13 cellular contexts compared by ENCODE assay signal in genomic region chr9:127541865-127542264, GRCh38.
DNase-seq lines count a peak whose midpoint lies in the region; ATAC-seq and TF ChIP-seq lines count a peak whose summit lies in the region.
"Had no signal": no experiment of that assay in that cellular context is flagged by ENCODE, and none has a peak within 500 bp of the region (broad histone marks: within the 10 kb centered on the region; RNA-seq: fewer than 3 reads in every experiment).

No MANE protein-coding gene starts in this region.

- H2BK20ac ChIP-seq in IMR-90 (ENCODE audit: low read depth, low read length): no peak overlapping the region

- intact Hi-C loops in IMR-90 (cut with micrococcal nuclease) (no loop called here), thyroid gland (cut with DNase I) (no loop called here)
- intact Hi-C loops in dendritic cell treated with granulocyte-macrophage colony-stimulating factor and Interleukin-4, amounts not matched to agents 40 ng/mL and 50 ng/mL, for 4 days (cut with micrococcal nuclease): no loop called here
- intact Hi-C loops in CD4-positive, alpha-beta T cell (cut with DNase I, micrococcal nuclease): no loop called here

- dilution Hi-C loops in IMR-90 (cut with HindIII; ENCODE audit: low sequenced_read_pairs, unreplicated experiment): no loop called here

- H3K9me3 ChIP-seq in IMR-90 (ENCODE audit: control insufficient read depth, insufficient read depth, low read length) (no peaks in the 10 kb centered on the region), mesenchymal stem cell (ENCODE audit: control insufficient read depth, low read length) (no peaks in the 10 kb centered on the region), thyroid gland (no peaks in the 10 kb centered on the region)
- H3K9me3 ChIP-seq in CD4-positive, alpha-beta T cell (ENCODE audit: control insufficient read depth, low read length): no peaks in the 10 kb centered on the region

- TF ChIP-seq POLR2A in IMR-90 (IDR thresholded peaks at IDR 0.05; ENCODE audit: low read depth, low read length) (no peak), thyroid gland (IDR thresholded peaks at IDR 0.05) (no peak)

- 73% methylated on average over 4 of the region's 8 CpGs; no CpG with 5 or more reads in 1 of the 2 experiments for WGBS in IMR-90 (ENCODE audit: extremely low coverage in 2 of 2, insufficient read length in 1 of 2), 2 experiments
- WGBS in mesenchymal stem cell: 85% methylated on average over 8 of the region's 8 CpGs
- WGBS in thyroid gland, 2 donors: 63 to 71% methylated on average over 7 to 8 of the region's 8 CpGs

- no peaks in the 10 kb centered on the region for H3K27me3 ChIP-seq in IMR-90 (ENCODE audit: control insufficient read depth, insufficient read depth, low read length)
- H3K27me3 ChIP-seq in mesenchymal stem cell (ENCODE audit: control insufficient read depth in 1 of 2, insufficient read depth in 1 of 2, low read length in 2 of 2): no peaks in the 10 kb centered on the region
- H3K27me3 ChIP-seq in thyroid gland: no peaks in the 10 kb centered on the region
- no peaks in the 10 kb centered on the region for H3K27me3 ChIP-seq in CD4-positive, alpha-beta T cell (ENCODE audit: control insufficient read depth, insufficient read depth, low read length)
- H3K27me3 ChIP-seq: neural progenitor cell had no signal

- TF ChIP-seq CTCF in IMR-90 (conservative IDR thresholded peaks at IDR 0.05; ENCODE audit: low read depth, low read length) (no peak), thyroid gland (IDR thresholded peaks at IDR 0.05) (no peak)
- TF ChIP-seq CTCF in CD4-positive, alpha-beta T cell (IDR thresholded peaks at IDR 0.05): no peak

- peaks cover 95% of the 10 kb centered on the region for H4K20me1 ChIP-seq in IMR-90 (ENCODE audit: insufficient read depth, low read length)

- no peak overlapping the region for H3K4me3 ChIP-seq in IMR-90 (ENCODE audit: insufficient read depth, low read depth, low read length)
- H3K4me3 ChIP-seq in mesenchymal stem cell (ENCODE audit: insufficient read depth in 1 of 2, low read depth in 1 of 2, low read length in 2 of 2): peak overlapping the region in 1 of 2 experiments; percentile 50
- H3K4me3 ChIP-seq in thyroid gland (replicated peaks in 1 of 3): no peak overlapping the region
- H3K4me3 ChIP-seq: neural progenitor cell had no signal

- peaks cover 78% of the 10 kb centered on the region for H3K4me1 ChIP-seq in IMR-90 (ENCODE audit: control insufficient read depth, insufficient read depth, low read length)
- peaks cover 81% of the 10 kb centered on the region for H3K4me1 ChIP-seq in mesenchymal stem cell (ENCODE audit: control insufficient read depth, insufficient read depth, low read depth, low read length)
- peaks cover 66 to 90% of the 10 kb centered on the region in 2 donors for H3K4me1 ChIP-seq in thyroid gland

- H4K8ac ChIP-seq in IMR-90 (ENCODE audit: low read depth in 2 of 2, low read length in 2 of 2) (peak overlapping the region in 1 of 2 experiments; percentile 15; a peak in 2 of 4 replicates), mesenchymal stem cell (ENCODE audit: low read length) (peak overlapping the region; percentile 59)

- H4K5ac ChIP-seq in IMR-90 (ENCODE audit: low read depth, low read length): no peak overlapping the region

- peaks cover 93% of the 10 kb centered on the region for H3K4me1 Mint-ChIP-seq in dendritic cell treated with granulocyte-macrophage colony-stimulating factor and Interleukin-4, amounts not matched to agents 40 ng/mL and 50 ng/mL, for 4 days (ENCODE audit: low read depth)
- no peaks in the 10 kb centered on the region for H3K4me1 Mint-ChIP-seq in CD4-positive, alpha-beta T cell (ENCODE audit: low read depth)

- BruUV-seq in IMR-90 (replicated peaks; lab: Mats Ljungman, UMichigan): no TSS peak

- peak overlapping the region; percentile 5 for H3K27ac Mint-ChIP-seq in dendritic cell treated with granulocyte-macrophage colony-stimulating factor and Interleukin-4, amounts not matched to agents 40 ng/mL and 50 ng/mL, for 4 days
- no peak overlapping the region for H3K27ac Mint-ChIP-seq in CD4-positive, alpha-beta T cell

- H3K4ac ChIP-seq in IMR-90 (ENCODE audit: low read depth, low read length) (peak overlapping the region; percentile 46; the same call in 1 of the 2 replicates), mesenchymal stem cell (ENCODE audit: low read depth in 1 of 2, low read length in 2 of 2) (peak overlapping the region in 1 of 2 experiments; percentile 42)

- H3K4me2 ChIP-seq in IMR-90 (ENCODE audit: low read depth, low read length): no peak overlapping the region
- H3K4me2 ChIP-seq in mesenchymal stem cell (ENCODE audit: low read length, poor library complexity, severe bottlenecking): no peak overlapping the region
- H3K4me2 ChIP-seq: neural progenitor cell had no signal

- ATAC-seq in IMR-90 (ENCODE audit: low read depth): no peak; the same call in 1 of the 2 replicates
- no peak for ATAC-seq in CD4-positive, alpha-beta T cell (ENCODE audit: poor library complexity)
- ATAC-seq: PC-3 had no signal

- H3K9me1 ChIP-seq in IMR-90 (ENCODE audit: insufficient read depth, low read length): peaks cover 48% of the 10 kb centered on the region

- H2BK120ac ChIP-seq in IMR-90 (ENCODE audit: low read depth, low read length): peak overlapping the region; percentile 14; the same call in 1 of the 2 replicates
- H2BK120ac ChIP-seq in mesenchymal stem cell (ENCODE audit: low read depth, low read length): peak overlapping the region; percentile 19

- H2AFZ ChIP-seq in IMR-90 (replicated peaks; ENCODE audit: low read length, poor library complexity) (no peak overlapping the region), mesenchymal stem cell (ENCODE audit: low read depth, low read length) (no peak overlapping the region)
- H2AFZ ChIP-seq: neural progenitor cell had no signal

- H2AK9ac ChIP-seq in IMR-90 (replicated peaks; ENCODE audit: low read depth, low read length, poor library complexity): peak overlapping the region; percentile 15

- H3K18ac ChIP-seq in IMR-90 (ENCODE audit: low read depth, low read length): no peak overlapping the region; the same call in 1 of the 2 replicates
- peak overlapping the region; percentile 48 to 79 for H3K18ac ChIP-seq in mesenchymal stem cell (ENCODE audit: low read depth in 1 of 2, low read length in 2 of 2)

- CTCF ChIA-PET in IMR-90 (lab: Yijun Ruan, JAX): no interaction called here
- CTCF ChIA-PET in CD4-positive, alpha-beta T cell (lab: Charles Lee): no interaction called here

- H3K14ac ChIP-seq in IMR-90 (replicated peaks; ENCODE audit: low read depth, low read length) (0 out of 2 replicates have a peak overlapping the region, but pooled peaks have one; percentile 10), mesenchymal stem cell (ENCODE audit: low read length in 2 of 2) (peak overlapping the region in 1 of 2 experiments; percentile 26)

- H3K36me3 Mint-ChIP-seq in dendritic cell treated with granulocyte-macrophage colony-stimulating factor and Interleukin-4, amounts not matched to agents 40 ng/mL and 50 ng/mL, for 4 days (ENCODE audit: low read depth): peaks cover 95% of the 10 kb centered on the region
- H3K36me3 Mint-ChIP-seq in CD4-positive, alpha-beta T cell (ENCODE audit: low read depth): no peaks in the 10 kb centered on the region
- H3K36me3 Mint-ChIP-seq: neural progenitor cell had no signal

- peaks cover 4 to 79% of the 10 kb centered on the region in 2 experiments; a peak in 3 of 4 replicates for H3K79me1 ChIP-seq in IMR-90 (ENCODE audit: low read depth in 1 of 2, low read length in 2 of 2)
- H3K79me1 ChIP-seq in mesenchymal stem cell (replicated peaks; ENCODE audit: low read length, poor library complexity, severe bottlenecking): no peaks in the 10 kb centered on the region

- H3K9me3 Mint-ChIP-seq in dendritic cell treated with granulocyte-macrophage colony-stimulating factor and Interleukin-4, amounts not matched to agents 40 ng/mL and 50 ng/mL, for 4 days: no peaks in the 10 kb centered on the region
- H3K9me3 Mint-ChIP-seq in CD4-positive, alpha-beta T cell: no peaks in the 10 kb centered on the region
- H3K9me3 Mint-ChIP-seq: neural progenitor cell had no signal

- no peak overlapping the region for H3K56ac ChIP-seq in IMR-90 (ENCODE audit: extremely low read depth, insufficient read depth, low read length)

- H4K91ac ChIP-seq in IMR-90 (ENCODE audit: insufficient read depth, low read depth, low read length) (no peak overlapping the region), mesenchymal stem cell (ENCODE audit: low read length) (peak overlapping the region; percentile 87)

- no peaks in the 10 kb centered on the region for H3K27me3 Mint-ChIP-seq in dendritic cell treated with granulocyte-macrophage colony-stimulating factor and Interleukin-4, amounts not matched to agents 40 ng/mL and 50 ng/mL, for 4 days
- no peaks in the 10 kb centered on the region for H3K27me3 Mint-ChIP-seq in CD4-positive, alpha-beta T cell

- no peak overlapping the region for H3K4me3 Mint-ChIP-seq in dendritic cell treated with granulocyte-macrophage colony-stimulating factor and Interleukin-4, amounts not matched to agents 40 ng/mL and 50 ng/mL, for 4 days
- no peak overlapping the region for H3K4me3 Mint-ChIP-seq in CD4-positive, alpha-beta T cell
- H3K4me3 Mint-ChIP-seq: neural progenitor cell had no signal

- TF ChIP-seq RAD21 in IMR-90 (IDR thresholded peaks at IDR 0.05; ENCODE audit: low read length): no peak

- H2BK12ac ChIP-seq in mesenchymal stem cell (ENCODE audit: low read length in 2 of 2): peak overlapping the region in 1 of 2 experiments; percentile 79

- H3K23ac ChIP-seq in IMR-90 (ENCODE audit: low read depth, low read length): no peak overlapping the region
- H3K23ac ChIP-seq in mesenchymal stem cell (ENCODE audit: low read length in 2 of 2): no peak overlapping the region

- H3K9ac ChIP-seq in IMR-90 (ENCODE audit: low read depth, low read length) (no peak overlapping the region), mesenchymal stem cell (ENCODE audit: low read length) (peak overlapping the region; percentile 61)
- H3K9ac ChIP-seq: neural progenitor cell had no signal

- POLR2A ChIA-PET in IMR-90 (lab: Charles Lee; ENCODE audit: unreplicated experiment): no interaction called here
- POLR2A ChIA-PET in CD4-positive, alpha-beta T cell (lab: Charles Lee): no interaction called here

- in situ Hi-C loops in IMR-90 (cut with MboI; ENCODE audit: low sequenced_read_pairs): no loop called here

- H2BK5ac ChIP-seq in IMR-90 (ENCODE audit: low read depth, low read length, poor library complexity, severe bottlenecking) (peak overlapping the region; percentile 43), mesenchymal stem cell (ENCODE audit: low read depth, low read length, poor library complexity, severe bottlenecking) (no peak overlapping the region)

- H3K27ac ChIP-seq in IMR-90 (ENCODE audit: insufficient read depth, low read length) (peak overlapping the region; percentile 86; the same call in 1 of the 2 replicates), mesenchymal stem cell (ENCODE audit: low read length, poor library complexity, severe bottlenecking) (peak overlapping the region; percentile 46), thyroid gland (peak overlapping the region; percentile 41 to 76 (median 71))
- H3K27ac ChIP-seq in CD4-positive, alpha-beta T cell (ENCODE audit: low read depth, low read length): no peak overlapping the region
- H3K27ac ChIP-seq: neural progenitor cell had no signal

- H2BK15ac ChIP-seq in IMR-90 (ENCODE audit: low read depth, low read length): no peak overlapping the region
- peak overlapping the region; percentile 33 for H2BK15ac ChIP-seq in mesenchymal stem cell (ENCODE audit: low read depth, poor library complexity, severe bottlenecking)

- H3K36me3 ChIP-seq in IMR-90 (ENCODE audit: control insufficient read depth, insufficient read depth, low read length): peaks cover 27% of the 10 kb centered on the region
- peaks cover 26 to 42% of the 10 kb centered on the region in 2 experiments for H3K36me3 ChIP-seq in mesenchymal stem cell (ENCODE audit: control insufficient read depth in 1 of 2, insufficient read depth in 2 of 2, low read depth in 1 of 2, low read length in 2 of 2)
- H3K36me3 ChIP-seq in thyroid gland: no peaks in the 10 kb centered on the region
- H3K36me3 ChIP-seq: neural progenitor cell had no signal

- peak overlapping the region; percentile 65 for H2AK5ac ChIP-seq in IMR-90 (ENCODE audit: low read depth, low read length)
- H2AK5ac ChIP-seq in mesenchymal stem cell (ENCODE audit: low read length, severe bottlenecking): peak overlapping the region; percentile 73

- DNase-seq in IMR-90: no peak
- peak; percentile 56 for DNase-seq in mesenchymal stem cell
- peak; percentile 48 to 49 for DNase-seq in thyroid gland
- no peak for DNase-seq in CD4-positive, alpha-beta T cell
- no peak for DNase-seq in Ammon's horn (ENCODE audit: low spot score)
- DNase-seq in activated CD4-positive, CD25-positive, alpha-beta regulatory T cell treated with anti-CD3 and anti-CD28 coated beads, Interleukin-2, amount 50 U/mL, for 72 hours: no peak
- no peak for DNase-seq in cerebellum (ENCODE audit: low spot score)
- DNase-seq: activated effector memory CD4-positive, alpha-beta T cell treated with Interleukin-2 at 50 U/mL for 16 hours; DMS153; NCI-H1930; PC-3 had no signal

Comparison
In these comparisons a context has a peak if more than half of its experiments do, and no peak if none do; other contexts are left out.
1. DNase-seq: peak in mesenchymal stem cell (single experiment) and thyroid gland (2 of 2); none in IMR-90 (single experiment), CD4-positive, alpha-beta T cell (0 of 10), Ammon's horn (single experiment), activated CD4-positive, CD25-positive, alpha-beta regulatory T cell treated with anti-CD3 and anti-CD28 coated beads, Interleukin-2, amount 50 U/mL, for 72 hours (single experiment) and cerebellum (single experiment).